Comparison of ENCODE assay signal across 1 cellular context in genomic region chrX:48835524-48836329, GRCh38.
A peak's percentile ranks its signal among the peaks of the same experiment; 100 is the strongest.
TF ChIP-seq lines count a peak whose summit lies in the region.

TSS of gene PCSK1N (minus strand) at chrX:48835610. CDS start at chrX:48835532, 78 bp downstream.

TF ChIP-seq in HepG2, 621 proteins besides CTCF, POLR2A, EP300 and RAD21 (continued from another document and continues in another):
- TF ChIP-seq HNF1B (CRISPR knock-in tag; IDR thresholded peaks at IDR 0.05) (0 out of 2 replicates have a peak, but pooled peaks have one; percentile 40), ZNF782 (CRISPR knock-in tag; IDR thresholded peaks at IDR 0.05; ENCODE audit: borderline replicate concordance) (no peak), ZNF777 (CRISPR knock-in tag; IDR thresholded peaks at IDR 0.05) (no peak), ZNF709 (CRISPR knock-in tag; IDR thresholded peaks at IDR 0.05) (no peak), MXI1 (IDR thresholded peaks at IDR 0.05; ENCODE audit: borderline replicate concordance, low read depth, low read length) (peak; percentile 95; the same call in 2 of the 3 replicates), ZNF451 (CRISPR knock-in tag; IDR thresholded peaks at IDR 0.05) (no peak), ZNF17 (CRISPR knock-in tag; IDR thresholded peaks at IDR 0.05) (no peak), ZNF629 (CRISPR knock-in tag; conservative IDR thresholded peaks at IDR 0.05) (peak; percentile 60; the same call in 1 of the 2 replicates), PRDM15 (CRISPR knock-in tag; IDR thresholded peaks at IDR 0.05) (no peak), TEAD2 (CRISPR knock-in tag; IDR thresholded peaks at IDR 0.05) (no peak), ZNF605 (CRISPR knock-in tag; IDR thresholded peaks at IDR 0.05) (no peak), PPARG (CRISPR knock-in tag; conservative IDR thresholded peaks at IDR 0.05) (no peak), SKI (IDR thresholded peaks at IDR 0.05; ENCODE audit: partially characterized antibody) (no peak), HNF4A (CRISPR knock-in tag; IDR thresholded peaks at IDR 0.05) (peak; percentile 56), ARID3A (IDR thresholded peaks at IDR 0.05; ENCODE audit: low read depth, low read length) (0 out of 2 replicates have a peak, but pooled peaks have one; percentile 47), ZNF468 (CRISPR knock-in tag; IDR thresholded peaks at IDR 0.05) (no peak), SAP130 (CRISPR knock-in tag; IDR thresholded peaks at IDR 0.05; ENCODE audit: low read depth) (peak; percentile 23), HIC2 (CRISPR knock-in tag; IDR thresholded peaks at IDR 0.05; ENCODE audit: low read depth) (peak; percentile 44; the same call in 1 of the 2 replicates), HNF1A (IDR thresholded peaks at IDR 0.05; ENCODE audit: low read depth) (0 out of 2 replicates have a peak, but pooled peaks have one; percentile 32), HNF1A (CRISPR knock-in tag; IDR thresholded peaks at IDR 0.05; ENCODE audit: borderline replicate concordance) (no peak), TIGD3 (CRISPR knock-in tag; IDR thresholded peaks at IDR 0.05; ENCODE audit: borderline replicate concordance) (no peak), TCF12 (IDR thresholded peaks at IDR 0.05) (no peak), TCF12 (CRISPR knock-in tag; IDR thresholded peaks at IDR 0.05) (no peak), PAXIP1 (CRISPR knock-in tag; conservative IDR thresholded peaks at IDR 0.05) (peak; percentile 79), CHCHD3 (CRISPR knock-in tag; IDR thresholded peaks at IDR 0.05) (no peak), ESRRA (CRISPR knock-in tag; IDR thresholded peaks at IDR 0.05; ENCODE audit: low read depth) (no peak), ZKSCAN8 (CRISPR knock-in tag; IDR thresholded peaks at IDR 0.05; ENCODE audit: borderline replicate concordance) (peak; percentile 95), U2AF2 (IDR thresholded peaks at IDR 0.05; ENCODE audit: low read depth, low read length) (peak; percentile 84; the same call in 1 of the 2 replicates), HOXD1 (CRISPR knock-in tag; IDR thresholded peaks at IDR 0.05) (no peak), ZNF83 (CRISPR knock-in tag; IDR thresholded peaks at IDR 0.05; ENCODE audit: borderline replicate concordance) (no peak), RXRB (CRISPR knock-in tag; IDR thresholded peaks at IDR 0.05; ENCODE audit: borderline replicate concordance) (peak; percentile 42; the same call in 1 of the 2 replicates), ZNF790 (CRISPR knock-in tag; IDR thresholded peaks at IDR 0.05; ENCODE audit: borderline replicate concordance) (no peak), GZF1 (CRISPR knock-in tag; IDR thresholded peaks at IDR 0.05) (no peak), HNF4G (IDR thresholded peaks at IDR 0.05; ENCODE audit: borderline replicate concordance, low read depth, low read length) (peak; percentile 51), HNF4G (CRISPR knock-in tag; IDR thresholded peaks at IDR 0.05; ENCODE audit: borderline replicate concordance, low read depth) (no peak), RBFOX2 (IDR thresholded peaks at IDR 0.05; ENCODE audit: low read depth, low read length) (peak; percentile 48; the same call in 1 of the 2 replicates), ZNF44 (CRISPR knock-in tag; IDR thresholded peaks at IDR 0.05) (no peak), U2AF1 (optimal IDR thresholded peaks at IDR 0.05; ENCODE audit: low read depth, low read length) (no peak), ZEB1 (IDR thresholded peaks at IDR 0.05; ENCODE audit: insufficient replicate concordance, low read depth) (peak; percentile 84), BHLHE40 (IDR thresholded peaks at IDR 0.05; ENCODE audit: low read length) (no peak), RFX3 (CRISPR knock-in tag; IDR thresholded peaks at IDR 0.05) (peak; percentile 86), RFX1 (IDR thresholded peaks at IDR 0.05) (peak; percentile 93), NFRKB (IDR thresholded peaks at IDR 0.05) (no peak), ZKSCAN5 (CRISPR knock-in tag; IDR thresholded peaks at IDR 0.05) (peak; percentile 43; the same call in 1 of the 2 replicates), MIER2 (CRISPR knock-in tag; IDR thresholded peaks at IDR 0.05) (peak; percentile 80), HDAC1 (CRISPR knock-in tag; IDR thresholded peaks at IDR 0.05) (peak; percentile 40; the same call in 1 of the 2 replicates), RBM22 (optimal IDR thresholded peaks at IDR 0.05; ENCODE audit: low read length) (peak; percentile 100), EED (CRISPR knock-in tag; IDR thresholded peaks at IDR 0.05) (no peak), DBP (CRISPR knock-in tag; IDR thresholded peaks at IDR 0.05; ENCODE audit: not compliant biosample characterization) (no peak), TEAD3 (CRISPR knock-in tag; optimal IDR thresholded peaks at IDR 0.05; ENCODE audit: borderline replicate concordance) (peak; percentile 51), NFKB2 (CRISPR knock-in tag; IDR thresholded peaks at IDR 0.05; ENCODE audit: borderline replicate concordance) (no peak)
